ENCODE assay signal across 8 cellular contexts in genomic region chrX:152926279-152926678, GRCh38. TPM values are rescaled to one million over a fixed set of nuclear protein-coding genes. Genes with fewer than 3 reads are reported as not detected.
DNase-seq lines count a peak whose midpoint lies in the region; ATAC-seq and TF ChIP-seq lines count a peak whose summit lies in the region.

No MANE protein-coding gene starts in this region.

- no peaks in the 10 kb centered on the region for H3K4me1 Mint-ChIP-seq in T-helper 2 cell treated with Interferon-gamma antibody and Interleukin-4, amounts not matched to agents 5 μg/mL and 100 μg/mL, for 36 hours (ENCODE audit: low read depth)

- H3K36me3 ChIP-seq in left lung, result no peaks in the 10 kb centered on the region

- H3K4me3 ChIP-seq in astrocyte of the spinal cord (ENCODE audit: low read depth, low read length), result no peak overlapping the region
- H3K4me3 ChIP-seq in left lung, result no peak overlapping the region

- ATAC-seq in left lung, result peak; percentile 70

- no peaks in the 10 kb centered on the region for H3K4me1 ChIP-seq in left lung

- H3K27ac Mint-ChIP-seq in T-helper 2 cell treated with Interferon-gamma antibody and Interleukin-4, amounts not matched to agents 5 μg/mL and 100 μg/mL, for 36 hours, result no peak overlapping the region

- no peaks in the 10 kb centered on the region for H3K9me3 Mint-ChIP-seq in T-helper 2 cell treated with Interferon-gamma antibody and Interleukin-4, amounts not matched to agents 5 μg/mL and 100 μg/mL, for 36 hours

- no peaks in the 10 kb centered on the region for H3K27me3 ChIP-seq in left lung

- intact Hi-C loops in left lung (cut with DNase I), result no loop called here

- no peaks in the 10 kb centered on the region for H3K27me3 Mint-ChIP-seq in T-helper 2 cell treated with Interferon-gamma antibody and Interleukin-4, amounts not matched to agents 5 μg/mL and 100 μg/mL, for 36 hours (ENCODE audit: low read depth)

- in situ Hi-C loops in astrocyte of the spinal cord (cut with HindIII; ENCODE audit: low sequenced_read_pairs), result no loop called here

- no peak overlapping the region for H3K27ac ChIP-seq in left lung

- no peaks in the 10 kb centered on the region for H3K36me3 Mint-ChIP-seq in T-helper 2 cell treated with Interferon-gamma antibody and Interleukin-4, amounts not matched to agents 5 μg/mL and 100 μg/mL, for 36 hours (ENCODE audit: low read depth)

- TF ChIP-seq CTCF in astrocyte of the spinal cord (IDR thresholded peaks at IDR 0.05; ENCODE audit: low read depth, low read length), result peak; percentile 62
- no peak for TF ChIP-seq CTCF in left lung (IDR thresholded peaks at IDR 0.05)

- H3K9me3 ChIP-seq in left lung, result no peaks in the 10 kb centered on the region

- H3K4me3 Mint-ChIP-seq in T-helper 2 cell treated with Interferon-gamma antibody and Interleukin-4, amounts not matched to agents 5 μg/mL and 100 μg/mL, for 36 hours, result no peak overlapping the region

- DNase-seq in NCI-H2081 (lab: John Stamatoyannopoulos, UW) (peak; percentile 34 to 44), NCI-H2081 treated with DMSO at 0.1 percent for 48 hours (lab: John Stamatoyannopoulos, UW) (no peak), HCEC 1CT (peak; percentile 52), NCI-H1092 (lab: John Stamatoyannopoulos, UW) (peak; percentile 51), astrocyte of the spinal cord (ENCODE audit: low read depth, low spot score) (peak; percentile 69), left lung (no peak)
- peak; percentile 37 for DNase-seq in T-helper 2 cell treated with Interferon-gamma antibody and Interleukin-4, amounts not matched to agents 5 μg/mL and 100 μg/mL, for 36 hours (ENCODE audit: low spot score)
- DNase-seq in stimulated activated CD8-positive, alpha-beta memory T cell treated with anti-CD3 and anti-CD28 coated beads, Interleukin-2, amount 100 ng/mL, for 48 hours (ENCODE audit: low read depth in 2 of 2), result peak; percentile 20 to 30

RNA-seq across cellular contexts. Expression of gene ZNF185, which starts 28.4 kb away (rescaled TPM):
- total RNA-seq in left lung, result 10 to 100 TPM; 11.5 to 22.0 TPM

Comparison
In these comparisons a context has a peak if more than half of its experiments do, and no peak if none do; other contexts are left out.
1. DNase-seq: peak in NCI-H2081 (2 of 2), HCEC 1CT (single experiment), NCI-H1092 (single experiment), T-helper 2 cell treated with Interferon-gamma antibody and Interleukin-4, amounts not matched to agents 5 μg/mL and 100 μg/mL, for 36 hours (single experiment), astrocyte of the spinal cord (single experiment) and stimulated activated CD8-positive, alpha-beta memory T cell treated with anti-CD3 and anti-CD28 coated beads, Interleukin-2, amount 100 ng/mL, for 48 hours (2 of 2); none in NCI-H2081 treated with DMSO at 0.1 percent for 48 hours (single experiment) and left lung (0 of 2).